In genomic region chr1:32963746-32964460, GRCh38 we compare ENCODE assay signal across 1 cellular context.
A peak's percentile ranks its signal among the peaks of the same experiment; 100 is the strongest.
TF ChIP-seq lines count a peak whose summit lies in the region.

No MANE protein-coding gene starts in this region.

TF ChIP-seq in K562, 482 proteins besides CTCF, POLR2A, EP300 and RAD21 (continued from another document and continues in another):
- no peak for TF ChIP-seq NKRF (IDR thresholded peaks at IDR 0.05; ENCODE audit: borderline replicate concordance)
- TF ChIP-seq SETDB1 (IDR thresholded peaks at IDR 0.05; ENCODE audit: low read length): no peak
- TF ChIP-seq RERE (CRISPR knock-in tag; IDR thresholded peaks at IDR 0.05; ENCODE audit: borderline replicate concordance): 0 out of 2 replicates have a peak, but pooled peaks have one; percentile 9
- TF ChIP-seq ZFP91 (CRISPR knock-in tag; IDR thresholded peaks at IDR 0.05): no peak
- TF ChIP-seq SRSF9 (IDR thresholded peaks at IDR 0.05; ENCODE audit: borderline replicate concordance, low read depth, low read length): no peak
- TF ChIP-seq TRIM24 (IDR thresholded peaks at IDR 0.05): no peak
- TF ChIP-seq TAL1 (IDR thresholded peaks at IDR 0.05): peak; percentile 18; the same call in 1 of the 2 replicates
- peak; percentile 38; the same call in 1 of the 2 replicates for TF ChIP-seq ARID1B (IDR thresholded peaks at IDR 0.05)
- TF ChIP-seq ARID2 (IDR thresholded peaks at IDR 0.05): no peak
- TF ChIP-seq, protein P1, sequence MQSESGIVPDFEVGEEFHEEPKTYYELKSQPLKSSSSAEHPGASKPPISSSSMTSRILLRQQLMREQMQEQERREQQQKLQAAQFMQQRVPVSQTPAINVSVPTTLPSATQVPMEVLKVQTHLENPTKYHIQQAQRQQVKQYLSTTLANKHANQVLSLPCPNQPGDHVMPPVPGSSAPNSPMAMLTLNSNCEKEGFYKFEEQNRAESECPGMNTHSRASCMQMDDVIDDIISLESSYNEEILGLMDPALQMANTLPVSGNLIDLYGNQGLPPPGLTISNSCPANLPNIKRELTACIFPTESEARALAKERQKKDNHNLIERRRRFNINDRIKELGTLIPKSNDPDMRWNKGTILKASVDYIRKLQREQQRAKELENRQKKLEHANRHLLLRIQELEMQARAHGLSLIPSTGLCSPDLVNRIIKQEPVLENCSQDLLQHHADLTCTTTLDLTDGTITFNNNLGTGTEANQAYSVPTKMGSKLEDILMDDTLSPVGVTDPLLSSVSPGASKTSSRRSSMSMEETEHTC (IDR thresholded peaks at IDR 0.05): no peak
- peak; percentile 20 for TF ChIP-seq MEIS2 (IDR thresholded peaks at IDR 0.05; ENCODE audit: partially characterized antibody)
- no peak for TF ChIP-seq SMARCA5 (IDR thresholded peaks at IDR 0.05)
- no peak for TF ChIP-seq CBX5 (IDR thresholded peaks at IDR 0.05; ENCODE audit: borderline replicate concordance, low read depth)
- no peak for TF ChIP-seq ZNF253 (CRISPR knock-in tag; conservative IDR thresholded peaks at IDR 0.05)
- TF ChIP-seq CXXC5 (CRISPR knock-in tag; IDR thresholded peaks at IDR 0.05): peak; percentile 71
- peak; percentile 59 for TF ChIP-seq KDM5B (IDR thresholded peaks at IDR 0.05; ENCODE audit: insufficient replicate concordance, low read depth, low read length)
- TF ChIP-seq, protein P2, sequence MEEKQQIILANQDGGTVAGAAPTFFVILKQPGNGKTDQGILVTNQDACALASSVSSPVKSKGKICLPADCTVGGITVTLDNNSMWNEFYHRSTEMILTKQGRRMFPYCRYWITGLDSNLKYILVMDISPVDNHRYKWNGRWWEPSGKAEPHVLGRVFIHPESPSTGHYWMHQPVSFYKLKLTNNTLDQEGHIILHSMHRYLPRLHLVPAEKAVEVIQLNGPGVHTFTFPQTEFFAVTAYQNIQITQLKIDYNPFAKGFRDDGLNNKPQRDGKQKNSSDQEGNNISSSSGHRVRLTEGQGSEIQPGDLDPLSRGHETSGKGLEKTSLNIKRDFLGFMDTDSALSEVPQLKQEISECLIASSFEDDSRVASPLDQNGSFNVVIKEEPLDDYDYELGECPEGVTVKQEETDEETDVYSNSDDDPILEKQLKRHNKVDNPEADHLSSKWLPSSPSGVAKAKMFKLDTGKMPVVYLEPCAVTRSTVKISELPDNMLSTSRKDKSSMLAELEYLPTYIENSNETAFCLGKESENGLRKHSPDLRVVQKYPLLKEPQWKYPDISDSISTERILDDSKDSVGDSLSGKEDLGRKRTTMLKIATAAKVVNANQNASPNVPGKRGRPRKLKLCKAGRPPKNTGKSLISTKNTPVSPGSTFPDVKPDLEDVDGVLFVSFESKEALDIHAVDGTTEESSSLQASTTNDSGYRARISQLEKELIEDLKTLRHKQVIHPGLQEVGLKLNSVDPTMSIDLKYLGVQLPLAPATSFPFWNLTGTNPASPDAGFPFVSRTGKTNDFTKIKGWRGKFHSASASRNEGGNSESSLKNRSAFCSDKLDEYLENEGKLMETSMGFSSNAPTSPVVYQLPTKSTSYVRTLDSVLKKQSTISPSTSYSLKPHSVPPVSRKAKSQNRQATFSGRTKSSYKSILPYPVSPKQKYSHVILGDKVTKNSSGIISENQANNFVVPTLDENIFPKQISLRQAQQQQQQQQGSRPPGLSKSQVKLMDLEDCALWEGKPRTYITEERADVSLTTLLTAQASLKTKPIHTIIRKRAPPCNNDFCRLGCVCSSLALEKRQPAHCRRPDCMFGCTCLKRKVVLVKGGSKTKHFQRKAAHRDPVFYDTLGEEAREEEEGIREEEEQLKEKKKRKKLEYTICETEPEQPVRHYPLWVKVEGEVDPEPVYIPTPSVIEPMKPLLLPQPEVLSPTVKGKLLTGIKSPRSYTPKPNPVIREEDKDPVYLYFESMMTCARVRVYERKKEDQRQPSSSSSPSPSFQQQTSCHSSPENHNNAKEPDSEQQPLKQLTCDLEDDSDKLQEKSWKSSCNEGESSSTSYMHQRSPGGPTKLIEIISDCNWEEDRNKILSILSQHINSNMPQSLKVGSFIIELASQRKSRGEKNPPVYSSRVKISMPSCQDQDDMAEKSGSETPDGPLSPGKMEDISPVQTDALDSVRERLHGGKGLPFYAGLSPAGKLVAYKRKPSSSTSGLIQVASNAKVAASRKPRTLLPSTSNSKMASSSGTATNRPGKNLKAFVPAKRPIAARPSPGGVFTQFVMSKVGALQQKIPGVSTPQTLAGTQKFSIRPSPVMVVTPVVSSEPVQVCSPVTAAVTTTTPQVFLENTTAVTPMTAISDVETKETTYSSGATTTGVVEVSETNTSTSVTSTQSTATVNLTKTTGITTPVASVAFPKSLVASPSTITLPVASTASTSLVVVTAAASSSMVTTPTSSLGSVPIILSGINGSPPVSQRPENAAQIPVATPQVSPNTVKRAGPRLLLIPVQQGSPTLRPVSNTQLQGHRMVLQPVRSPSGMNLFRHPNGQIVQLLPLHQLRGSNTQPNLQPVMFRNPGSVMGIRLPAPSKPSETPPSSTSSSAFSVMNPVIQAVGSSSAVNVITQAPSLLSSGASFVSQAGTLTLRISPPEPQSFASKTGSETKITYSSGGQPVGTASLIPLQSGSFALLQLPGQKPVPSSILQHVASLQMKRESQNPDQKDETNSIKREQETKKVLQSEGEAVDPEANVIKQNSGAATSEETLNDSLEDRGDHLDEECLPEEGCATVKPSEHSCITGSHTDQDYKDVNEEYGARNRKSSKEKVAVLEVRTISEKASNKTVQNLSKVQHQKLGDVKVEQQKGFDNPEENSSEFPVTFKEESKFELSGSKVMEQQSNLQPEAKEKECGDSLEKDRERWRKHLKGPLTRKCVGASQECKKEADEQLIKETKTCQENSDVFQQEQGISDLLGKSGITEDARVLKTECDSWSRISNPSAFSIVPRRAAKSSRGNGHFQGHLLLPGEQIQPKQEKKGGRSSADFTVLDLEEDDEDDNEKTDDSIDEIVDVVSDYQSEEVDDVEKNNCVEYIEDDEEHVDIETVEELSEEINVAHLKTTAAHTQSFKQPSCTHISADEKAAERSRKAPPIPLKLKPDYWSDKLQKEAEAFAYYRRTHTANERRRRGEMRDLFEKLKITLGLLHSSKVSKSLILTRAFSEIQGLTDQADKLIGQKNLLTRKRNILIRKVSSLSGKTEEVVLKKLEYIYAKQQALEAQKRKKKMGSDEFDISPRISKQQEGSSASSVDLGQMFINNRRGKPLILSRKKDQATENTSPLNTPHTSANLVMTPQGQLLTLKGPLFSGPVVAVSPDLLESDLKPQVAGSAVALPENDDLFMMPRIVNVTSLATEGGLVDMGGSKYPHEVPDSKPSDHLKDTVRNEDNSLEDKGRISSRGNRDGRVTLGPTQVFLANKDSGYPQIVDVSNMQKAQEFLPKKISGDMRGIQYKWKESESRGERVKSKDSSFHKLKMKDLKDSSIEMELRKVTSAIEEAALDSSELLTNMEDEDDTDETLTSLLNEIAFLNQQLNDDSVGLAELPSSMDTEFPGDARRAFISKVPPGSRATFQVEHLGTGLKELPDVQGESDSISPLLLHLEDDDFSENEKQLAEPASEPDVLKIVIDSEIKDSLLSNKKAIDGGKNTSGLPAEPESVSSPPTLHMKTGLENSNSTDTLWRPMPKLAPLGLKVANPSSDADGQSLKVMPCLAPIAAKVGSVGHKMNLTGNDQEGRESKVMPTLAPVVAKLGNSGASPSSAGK (IDR thresholded peaks at IDR 0.05): peak; percentile 2; the same call in 1 of the 2 replicates
- peak; percentile 38 for TF ChIP-seq CTBP1 (IDR thresholded peaks at IDR 0.05; ENCODE audit: borderline replicate concordance)
- TF ChIP-seq ZNF740 (CRISPR knock-in tag; IDR thresholded peaks at IDR 0.05): peak; percentile 56
- no peak for TF ChIP-seq ZNF740 (tag; IDR thresholded peaks at IDR 0.05)
- TF ChIP-seq POLR3G (IDR thresholded peaks at IDR 0.05; ENCODE audit: extremely low read depth, insufficient read length, insufficient replicate concordance): no peak
- TF ChIP-seq RBBP5 (IDR thresholded peaks at IDR 0.05; ENCODE audit: borderline replicate concordance, insufficient read depth, low read length, poor library complexity, severe bottlenecking): peak; percentile 87
- TF ChIP-seq RCOR1 (IDR thresholded peaks at IDR 0.05; ENCODE audit: borderline replicate concordance in 1 of 2, low read depth in 2 of 2, low read length in 2 of 2): peak in 1 of 2 experiments; percentile 6; a peak in 1 of 4 replicates
- no peak for TF ChIP-seq ZBED1 (IDR thresholded peaks at IDR 0.05)
- no peak for TF ChIP-seq RFX5 (IDR thresholded peaks at IDR 0.05; ENCODE audit: low read depth, low read length)
- no peak for TF ChIP-seq SIRT6 (IDR thresholded peaks at IDR 0.05; ENCODE audit: low read depth, low read length)
- TF ChIP-seq TOE1 (IDR thresholded peaks at IDR 0.05; ENCODE audit: borderline replicate concordance): no peak
- TF ChIP-seq TOE1 (CRISPR knock-in tag; IDR thresholded peaks at IDR 0.05; ENCODE audit: borderline replicate concordance, low read depth): no peak
- peak; percentile 42 for TF ChIP-seq MAX (CRISPR knock-in tag; IDR thresholded peaks at IDR 0.05)
- 0 out of 2 replicates have a peak, but pooled peaks have one; percentile 40 for TF ChIP-seq GATA2 (CRISPR knock-in tag; IDR thresholded peaks at IDR 0.05)
- TF ChIP-seq FIP1L1 (IDR thresholded peaks at IDR 0.05; ENCODE audit: low read depth, low read length, poor library complexity, severe bottlenecking): peak; percentile 35
- TF ChIP-seq KLF16 (IDR thresholded peaks at IDR 0.05): no peak
- TF ChIP-seq TCF3 (CRISPR knock-in tag; IDR thresholded peaks at IDR 0.05): peak; percentile 41
- TF ChIP-seq ZNF239 (CRISPR knock-in tag; IDR thresholded peaks at IDR 0.05): no peak
- peak; percentile 63; the same call in 1 of the 2 replicates for TF ChIP-seq HES1 (IDR thresholded peaks at IDR 0.05; ENCODE audit: low read depth)
